ENCODE assay signal across 8 cellular contexts in genomic region chr10:75404023-75404334, GRCh38. TPM values are rescaled to one million over a fixed set of nuclear protein-coding genes. Genes with fewer than 3 reads are reported as not detected.
DNase-seq lines count a peak whose midpoint lies in the region; ATAC-seq, FAIRE-seq and TF ChIP-seq lines count a peak whose summit lies in the region.

No MANE protein-coding gene starts in this region.

- peaks cover 8 to 57% (median 34%) of the 10 kb centered on the region in 11 experiments; a peak in 20 of 22 replicates for H4K20me1 ChIP-seq in BLaER1 treated with 17β-estradiol and CSF1 and Interleukin-3, amounts not matched to agents 10 nM and 100 nM

- H3K36me3 Mint-ChIP-seq in endothelial cell (ENCODE audit: low read depth, unreplicated experiment): no peaks in the 10 kb centered on the region
- peaks cover under 1% of the 10 kb centered on the region for H3K36me3 Mint-ChIP-seq in neural crest cell (ENCODE audit: low read depth)

- H3K9ac ChIP-seq in BLaER1 treated with 17β-estradiol and CSF1 and Interleukin-3, amounts not matched to agents 10 nM and 100 nM: peak overlapping the region in 2 of 11 experiments; percentile 76 to 91; a peak in 3 of 22 replicates

- no peak for ATAC-seq in GM18517 (IDR thresholded peaks at IDR 0.05; ENCODE audit: unreplicated experiment)

- TF ChIP-seq EP300 in Ishikawa (IDR thresholded peaks at IDR 0.05; ENCODE audit: borderline replicate concordance): no peak

- H3K27ac Mint-ChIP-seq in endothelial cell (ENCODE audit: unreplicated experiment) (peak overlapping the region; percentile 76), neural crest cell (ENCODE audit: unreplicated experiment) (no peak overlapping the region)

- no peak for TF ChIP-seq RAD21 in Ishikawa (IDR thresholded peaks at IDR 0.05; ENCODE audit: low read depth)

- peaks cover 24% of the 10 kb centered on the region for H3K27me3 Mint-ChIP-seq in endothelial cell (ENCODE audit: unreplicated experiment)
- H3K27me3 Mint-ChIP-seq in neural crest cell (ENCODE audit: low read depth): peaks cover 79% of the 10 kb centered on the region

- H3K27ac ChIP-seq in BLaER1 treated with 17β-estradiol and CSF1 and Interleukin-3, amounts not matched to agents 10 nM and 100 nM: no peak overlapping the region

- no peak for FAIRE-seq in urothelium cell line (lab: Jason Lieb, UNC)

- peaks cover 65 to 98% (median 87%) of the 10 kb centered on the region in 11 experiments for H3K27me3 ChIP-seq in BLaER1 treated with 17β-estradiol and CSF1 and Interleukin-3, amounts not matched to agents 10 nM and 100 nM

- H3K4me1 ChIP-seq in BLaER1 treated with 17β-estradiol and CSF1 and Interleukin-3, amounts not matched to agents 10 nM and 100 nM: peaks cover 23 to 37% (median 30%) of the 10 kb centered on the region in 10 experiments

- H3K4me3 Mint-ChIP-seq in endothelial cell (ENCODE audit: unreplicated experiment): peak overlapping the region; percentile 94
- peak overlapping the region; percentile 93 for H3K4me3 Mint-ChIP-seq in neural crest cell

- H3K9me3 Mint-ChIP-seq in endothelial cell (ENCODE audit: unreplicated experiment): no peaks in the 10 kb centered on the region
- no peaks in the 10 kb centered on the region for H3K9me3 Mint-ChIP-seq in neural crest cell

- peaks cover 26% of the 10 kb centered on the region for H3K4me1 Mint-ChIP-seq in endothelial cell (ENCODE audit: unreplicated experiment)
- H3K4me1 Mint-ChIP-seq in neural crest cell: peaks cover 53% of the 10 kb centered on the region

- H3K36me3 ChIP-seq in BLaER1 treated with 17β-estradiol and CSF1 and Interleukin-3, amounts not matched to agents 10 nM and 100 nM: peaks cover 2 to 30% (median 5%) of the 10 kb centered on the region in 11 experiments; a peak in 15 of 22 replicates

- H3K9me3 ChIP-seq in BLaER1 treated with 17β-estradiol and CSF1 and Interleukin-3, amounts not matched to agents 10 nM and 100 nM (replicated peaks in 1 of 11): peaks cover 19 to 54% (median 36%) of the 10 kb centered on the region in 11 experiments

- peak overlapping the region; percentile 6 to 99 (median 84); a peak in 19 of 20 replicates for H3K4me3 ChIP-seq in BLaER1 treated with 17β-estradiol and CSF1 and Interleukin-3, amounts not matched to agents 10 nM and 100 nM

- no peak for DNase-seq in endothelial cell (ENCODE audit: low spot score)
- DNase-seq in neural crest cell (ENCODE audit: low read depth, low spot score): no peak
- no peak for DNase-seq in activated CD8-positive, alpha-beta memory T cell treated with anti-CD3 and anti-CD28 coated beads, Interleukin-2, amount 50 U/mL, for 48 hours
- no peak for DNase-seq in stimulated activated CD4-positive, alpha-beta T cell treated with anti-CD3 and anti-CD28 coated beads, Interleukin-1b, Interleukin-23, amount 100 ng/mL, for 48 hours
- DNase-seq in urothelium cell line (ENCODE audit: low spot score): no peak

- peak overlapping the region; percentile 85 to 100 (median 97) for H3K4me2 ChIP-seq in BLaER1 treated with 17β-estradiol and CSF1 and Interleukin-3, amounts not matched to agents 10 nM and 100 nM

- no peak for TF ChIP-seq CTCF in endothelial cell (IDR thresholded peaks at IDR 0.05; ENCODE audit: unreplicated experiment)
- no peak for TF ChIP-seq CTCF in neural crest cell (conservative IDR thresholded peaks at IDR 0.05)

TF ChIP-seq in Ishikawa, 13 proteins besides CTCF, POLR2A, EP300 and RAD21:
- TF ChIP-seq YY1 (IDR thresholded peaks at IDR 0.05; ENCODE audit: low read depth) (0 out of 2 replicates have a peak, but pooled peaks have one; percentile 3), FOXM1 (IDR thresholded peaks at IDR 0.05; ENCODE audit: borderline replicate concordance, low read depth) (no peak), NFIC (IDR thresholded peaks at IDR 0.05) (no peak), TCF12 (IDR thresholded peaks at IDR 0.05; ENCODE audit: low read depth) (no peak)

RNA-seq across cellular contexts. Expression of gene ZNF503, which starts 2.4 kb away (rescaled TPM):
- total RNA-seq in endothelial cell (ENCODE audit: unreplicated experiment) (8.9 TPM), neural crest cell (14.6 and 15.9 TPM in 2 replicates)

RNA-seq across cellular contexts. Expression of gene LRMDA, which starts 27.4 kb away (rescaled TPM):
- total RNA-seq in endothelial cell (ENCODE audit: unreplicated experiment): 19.4 TPM
- total RNA-seq in neural crest cell: 0.98 and 3.1 TPM in 2 replicates
